ENCODE assay signal across 16 cellular contexts in genomic region chr12:133106253-133106652, GRCh38. TPM values are rescaled to one million over a fixed set of nuclear protein-coding genes. Genes with fewer than 3 reads are reported as not detected.
DNase-seq lines count a peak whose midpoint lies in the region; FAIRE-seq and TF ChIP-seq lines count a peak whose summit lies in the region.
"Had no signal": no experiment of that assay in that cellular context is flagged by ENCODE, and none has a peak within 500 bp of the region (broad histone marks: within the 10 kb centered on the region; RNA-seq: fewer than 3 reads in every experiment).

No MANE protein-coding gene starts in this region.

- intact Hi-C loops in breast epithelium (cut with DNase I; ENCODE audit: low total_unique reads): no loop called here
- intact Hi-C loops in activated T-helper 2 cell treated with anti-CD3 and anti-CD28 coated beads, Interferon-gamma antibody, Interleukin-2, Interleukin-4, amounts not matched to agents 10 μg/mL and 5 μg/mL and 100 μg/mL, durations not matched to agents 14 hours and 24 hours and 36 hours (cut with micrococcal nuclease): no loop called here

- H3K4me3 ChIP-seq in HUES48 (ENCODE audit: low read depth, low read length) (peak overlapping the region; percentile 3; the same call in 1 of the 2 replicates), breast epithelium (peak overlapping the region in 1 of 3 donors; percentile 29), osteoblast (ENCODE audit: insufficient read depth, low read length) (no peak overlapping the region)
- H3K4me3 ChIP-seq: dorsolateral prefrontal cortex, gastroesophageal sphincter had no signal

- H3K27me3 Mint-ChIP-seq in chondrocyte (ENCODE audit: low read depth): no peaks in the 10 kb centered on the region
- no peaks in the 10 kb centered on the region for H3K27me3 Mint-ChIP-seq in activated T-helper 2 cell treated with anti-CD3 and anti-CD28 coated beads, Interferon-gamma antibody, Interleukin-2, Interleukin-4, amounts not matched to agents 10 μg/mL and 5 μg/mL and 100 μg/mL, durations not matched to agents 14 hours and 24 hours and 36 hours (ENCODE audit: low read depth)

- H3K36me3 Mint-ChIP-seq in chondrocyte (ENCODE audit: low read depth): peaks cover 80% of the 10 kb centered on the region
- peaks cover 81% of the 10 kb centered on the region for H3K36me3 Mint-ChIP-seq in activated T-helper 2 cell treated with anti-CD3 and anti-CD28 coated beads, Interferon-gamma antibody, Interleukin-2, Interleukin-4, amounts not matched to agents 10 μg/mL and 5 μg/mL and 100 μg/mL, durations not matched to agents 14 hours and 24 hours and 36 hours (ENCODE audit: low read depth)

- peak; percentile 49 for DNase-seq in Caki2 (ENCODE audit: low read depth)
- no peak for DNase-seq in chondrocyte (ENCODE audit: low spot score)
- DNase-seq in lung microvascular endothelial cell (ENCODE audit: low read depth in 2 of 2): peak; percentile 6 to 15
- no peak for DNase-seq in H54 (ENCODE audit: insufficient read length, low spot score)
- no peak for DNase-seq in breast epithelium (ENCODE audit: low spot score in 2 of 2)
- DNase-seq in osteoblast (ENCODE audit: insufficient read length, low spot score, missing footprints): no peak
- DNase-seq in activated T-helper 2 cell treated with anti-CD3 and anti-CD28 coated beads, Interferon-gamma antibody, Interleukin-2, Interleukin-4, amounts not matched to agents 10 μg/mL and 5 μg/mL and 100 μg/mL, durations not matched to agents 14 hours and 24 hours and 36 hours (ENCODE audit: low spot score): no peak
- DNase-seq: activated T-cell treated with anti-CD3 and anti-CD28 coated beads, Interleukin-2, amount 50 U/mL, for 4 hours; amniotic stem cell; dorsolateral prefrontal cortex; NCI-H1105 treated with DMSO at 0.1 percent for 48 hours; RPMI8226; stimulated activated CD4-positive, alpha-beta T cell treated with anti-CD3 and anti-CD28 coated beads, Interleukin-4, amount 100 ng/mL, for 4 hours; stimulated activated naive CD4-positive, alpha-beta T cell treated with Interleukin-2 at 50 U/mL for 16 hours had no signal

- H3K4me3 Mint-ChIP-seq in chondrocyte (ENCODE audit: unreplicated experiment): no peak overlapping the region
- H3K4me3 Mint-ChIP-seq in activated T-helper 2 cell treated with anti-CD3 and anti-CD28 coated beads, Interferon-gamma antibody, Interleukin-2, Interleukin-4, amounts not matched to agents 10 μg/mL and 5 μg/mL and 100 μg/mL, durations not matched to agents 14 hours and 24 hours and 36 hours (ENCODE audit: low read depth): no peak overlapping the region
- H3K4me3 Mint-ChIP-seq: activated T-cell treated with anti-CD3 and anti-CD28 coated beads, Interleukin-2, amount 50 U/mL, for 4 hours had no signal

- H3K9me3 Mint-ChIP-seq in chondrocyte (ENCODE audit: low read depth): peaks cover 75% of the 10 kb centered on the region
- H3K9me3 Mint-ChIP-seq in activated T-helper 2 cell treated with anti-CD3 and anti-CD28 coated beads, Interferon-gamma antibody, Interleukin-2, Interleukin-4, amounts not matched to agents 10 μg/mL and 5 μg/mL and 100 μg/mL, durations not matched to agents 14 hours and 24 hours and 36 hours: peaks cover 88% of the 10 kb centered on the region

- in situ Hi-C loops in Caki2 (cut with HindIII; ENCODE audit: low pct_unique_long_range_greater_than_20kb, low sequenced_read_pairs): no loop called here

- TF ChIP-seq CTCF in chondrocyte (IDR thresholded peaks at IDR 0.05): no peak
- TF ChIP-seq CTCF in breast epithelium (IDR thresholded peaks at IDR 0.05): no peak
- no peak for TF ChIP-seq CTCF in osteoblast (IDR thresholded peaks at IDR 0.05; ENCODE audit: extremely low read depth, low read depth, low read length)

- no peaks in the 10 kb centered on the region for H3K79me2 ChIP-seq in osteoblast (ENCODE audit: insufficient read depth, low read length)

- peaks cover 72% of the 10 kb centered on the region for H3K36me3 ChIP-seq in HUES48 (ENCODE audit: control insufficient read depth, insufficient read depth, low read length)
- peaks cover 30% of the 10 kb centered on the region for H3K36me3 ChIP-seq in breast epithelium
- peaks cover 50% of the 10 kb centered on the region for H3K36me3 ChIP-seq in osteoblast (ENCODE audit: insufficient read depth, low read length)

- H2AFZ ChIP-seq in osteoblast (ENCODE audit: low read length): no peak overlapping the region

- no peak overlapping the region for H3K9ac ChIP-seq in HUES48 (ENCODE audit: low read depth, low read length)

- H3K9me3 ChIP-seq in HUES48 (ENCODE audit: control insufficient read depth, insufficient read depth, low read length): peaks cover 98% of the 10 kb centered on the region
- peaks cover 98 to 100% of the 10 kb centered on the region in 2 donors for H3K9me3 ChIP-seq in breast epithelium
- peaks cover 66% of the 10 kb centered on the region for H3K9me3 ChIP-seq in osteoblast (ENCODE audit: low read depth, low read length)

- H3K27ac Mint-ChIP-seq in chondrocyte (ENCODE audit: unreplicated experiment): peak overlapping the region; percentile 32
- H3K27ac Mint-ChIP-seq in activated T-helper 2 cell treated with anti-CD3 and anti-CD28 coated beads, Interferon-gamma antibody, Interleukin-2, Interleukin-4, amounts not matched to agents 10 μg/mL and 5 μg/mL and 100 μg/mL, durations not matched to agents 14 hours and 24 hours and 36 hours: no peak overlapping the region

- no peak overlapping the region for H3K4me2 ChIP-seq in osteoblast (ENCODE audit: insufficient read depth, low read length)

- no peaks in the 10 kb centered on the region for H4K20me1 ChIP-seq in osteoblast (ENCODE audit: insufficient read depth, low read length)

- H3K27me3 ChIP-seq in HUES48 (ENCODE audit: control insufficient read depth, insufficient read depth, low read length): no peaks in the 10 kb centered on the region
- no peaks in the 10 kb centered on the region for H3K27me3 ChIP-seq in breast epithelium
- H3K27me3 ChIP-seq in osteoblast (ENCODE audit: insufficient read depth, low read length): no peaks in the 10 kb centered on the region
- H3K27me3 ChIP-seq: dorsolateral prefrontal cortex, gastroesophageal sphincter had no signal

- no peaks in the 10 kb centered on the region for H3K4me1 ChIP-seq in HUES48 (ENCODE audit: control insufficient read depth, insufficient read depth, low read length)
- no peaks in the 10 kb centered on the region for H3K4me1 ChIP-seq in breast epithelium
- no peaks in the 10 kb centered on the region for H3K4me1 ChIP-seq in osteoblast (ENCODE audit: insufficient read depth, low read length)
- H3K4me1 ChIP-seq: gastroesophageal sphincter had no signal

- H3K4me1 Mint-ChIP-seq in chondrocyte (ENCODE audit: low read depth): no peaks in the 10 kb centered on the region
- no peaks in the 10 kb centered on the region for H3K4me1 Mint-ChIP-seq in activated T-helper 2 cell treated with anti-CD3 and anti-CD28 coated beads, Interferon-gamma antibody, Interleukin-2, Interleukin-4, amounts not matched to agents 10 μg/mL and 5 μg/mL and 100 μg/mL, durations not matched to agents 14 hours and 24 hours and 36 hours (ENCODE audit: low read depth)

- TF ChIP-seq POLR2A in H54 (IDR thresholded peaks at IDR 0.05; ENCODE audit: low read depth, low read length) (no peak), breast epithelium (IDR thresholded peaks at IDR 0.05) (no peak)

- no peak overlapping the region for H3K27ac ChIP-seq in HUES48 (ENCODE audit: low read depth, low read length)
- H3K27ac ChIP-seq in breast epithelium: no peak overlapping the region
- no peak overlapping the region for H3K27ac ChIP-seq in osteoblast (ENCODE audit: low read depth, low read length)
- H3K27ac ChIP-seq: dorsolateral prefrontal cortex, gastroesophageal sphincter had no signal

- FAIRE-seq in H54 (lab: Jason Lieb, UNC): no peak

RNA-seq across cellular contexts. Expression of gene ZNF891, which starts 23.8 kb away (rescaled TPM):
- 0.52 and 0.98 TPM in 2 replicates for total RNA-seq in Caki2 (2014; rRNA removed; shearing (Covaris generic); ENCODE audit: low replicate concordance)
- total RNA-seq in chondrocyte: 1.0 to 1.8 TPM (median 1.3 TPM) in 3 replicates
- total RNA-seq in lung microvascular endothelial cell: 0.22 and 0.60 TPM in 2 replicates
- total RNA-seq in breast epithelium: 1 to 10 TPM; 2.7 to 5.7 (median 4.6) TPM
- total RNA-seq in osteoblast: 1.4 and 1.5 TPM in 2 replicates
- total RNA-seq in activated T-helper 2 cell treated with anti-CD3 and anti-CD28 coated beads, Interferon-gamma antibody, Interleukin-2, Interleukin-4, amounts not matched to agents 10 μg/mL and 5 μg/mL and 100 μg/mL, durations not matched to agents 14 hours and 24 hours and 36 hours: 2.0 and 2.3 TPM in 2 replicates

RNA-seq across cellular contexts. Expression of gene ZNF10, which starts 24.2 kb away (rescaled TPM):
- total RNA-seq in Caki2 (2014; rRNA removed; shearing (Covaris generic); ENCODE audit: low replicate concordance): 0.54 and 3.1 TPM in 2 replicates
- total RNA-seq in chondrocyte: 9.2 to 12.5 TPM (median 11.4 TPM) in 3 replicates
- total RNA-seq in lung microvascular endothelial cell: 4.8 and 8.5 TPM in 2 replicates
- total RNA-seq in breast epithelium: 10 to 100 TPM; 12.8 to 35.0 (median 13.4) TPM
- 9.8 and 11.5 TPM in 2 replicates for total RNA-seq in osteoblast
- total RNA-seq in activated T-helper 2 cell treated with anti-CD3 and anti-CD28 coated beads, Interferon-gamma antibody, Interleukin-2, Interleukin-4, amounts not matched to agents 10 μg/mL and 5 μg/mL and 100 μg/mL, durations not matched to agents 14 hours and 24 hours and 36 hours: 4.9 and 6.3 TPM in 2 replicates

RNA-seq across cellular contexts. Expression of gene ZNF140, which starts 25.5 kb away (rescaled TPM):
- total RNA-seq in Caki2 (2014; rRNA removed; shearing (Covaris generic); ENCODE audit: low replicate concordance): 8.6 and 14.1 TPM in 2 replicates
- total RNA-seq in chondrocyte (13.0 to 16.6 TPM (median 13.3 TPM) in 3 replicates), lung microvascular endothelial cell (32.0 and 43.8 TPM in 2 replicates), breast epithelium (10 to 100 TPM in 2 of 3 donors, 1 to 10 TPM in 1; 9.3 to 34.5 (median 22.3) TPM), osteoblast (21.0 and 24.5 TPM in 2 replicates)
- 14.4 and 15.3 TPM in 2 replicates for total RNA-seq in activated T-helper 2 cell treated with anti-CD3 and anti-CD28 coated beads, Interferon-gamma antibody, Interleukin-2, Interleukin-4, amounts not matched to agents 10 μg/mL and 5 μg/mL and 100 μg/mL, durations not matched to agents 14 hours and 24 hours and 36 hours

Comparison
In these comparisons a context has a peak if more than half of its experiments do, and no peak if none do; other contexts are left out.
1. DNase-seq: peak in Caki2 (single experiment) and lung microvascular endothelial cell (2 of 2); none in chondrocyte (single experiment), H54 (single experiment), breast epithelium (0 of 2), osteoblast (single experiment) and activated T-helper 2 cell treated with anti-CD3 and anti-CD28 coated beads, Interferon-gamma antibody, Interleukin-2, Interleukin-4, amounts not matched to agents 10 μg/mL and 5 μg/mL and 100 μg/mL, durations not matched to agents 14 hours and 24 hours and 36 hours (single experiment).